In the genomic region with DNA sequence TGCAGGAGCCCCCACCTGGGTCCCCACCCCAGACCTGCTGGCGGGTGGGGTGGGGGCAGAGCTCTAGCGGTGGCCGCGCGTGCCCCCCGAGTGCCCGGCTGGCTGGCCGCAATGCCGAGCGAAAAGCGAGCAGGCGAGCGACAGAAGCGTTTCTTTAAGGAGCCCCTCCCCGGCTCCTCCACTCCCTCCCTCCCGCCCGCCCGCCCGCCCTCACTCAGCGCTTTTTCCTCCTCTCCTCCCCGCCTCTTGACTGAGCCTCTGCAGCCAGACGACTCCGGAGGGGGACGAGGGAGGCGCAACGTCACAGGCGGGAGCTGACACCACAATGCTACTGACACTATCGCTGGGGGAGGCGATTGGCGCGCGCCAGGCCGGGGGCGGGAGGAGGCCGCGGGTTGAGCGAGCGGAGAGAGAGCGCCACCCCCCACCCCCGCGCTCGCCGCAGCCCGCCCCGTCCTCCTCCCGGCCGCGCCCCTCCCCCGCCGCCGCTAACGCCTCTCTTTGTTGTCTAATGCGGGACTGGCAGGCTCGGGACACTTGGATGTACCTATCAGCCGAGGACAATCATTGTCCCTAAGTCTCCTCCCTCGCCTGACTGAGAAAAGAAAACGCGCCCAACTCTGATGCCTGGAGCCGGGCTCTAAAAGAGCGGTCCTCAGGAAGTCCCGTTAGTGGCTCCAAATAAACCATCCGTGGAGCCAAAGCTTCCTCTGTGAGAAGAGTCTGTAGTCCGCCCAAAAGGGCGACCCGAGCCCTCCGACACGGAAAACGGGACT, we compare ENCODE assay signal across 1 cellular context.
TF ChIP-seq lines count a peak whose summit lies in the region.

Gene MEX3B, minus strand, starts transcription at position 127 of the 776 bp plus-strand sequence. CDS start 313 bp downstream, outside the sequence.

TF ChIP-seq in HepG2, 621 proteins besides CTCF, POLR2A, EP300 and RAD21 (continued from another document):
- no peak for TF ChIP-seq ZNF687 (CRISPR knock-in tag; IDR thresholded peaks at IDR 0.05)
- no peak for TF ChIP-seq ZMAT3 (CRISPR knock-in tag; conservative IDR thresholded peaks at IDR 0.05)
- TF ChIP-seq, protein P1, sequence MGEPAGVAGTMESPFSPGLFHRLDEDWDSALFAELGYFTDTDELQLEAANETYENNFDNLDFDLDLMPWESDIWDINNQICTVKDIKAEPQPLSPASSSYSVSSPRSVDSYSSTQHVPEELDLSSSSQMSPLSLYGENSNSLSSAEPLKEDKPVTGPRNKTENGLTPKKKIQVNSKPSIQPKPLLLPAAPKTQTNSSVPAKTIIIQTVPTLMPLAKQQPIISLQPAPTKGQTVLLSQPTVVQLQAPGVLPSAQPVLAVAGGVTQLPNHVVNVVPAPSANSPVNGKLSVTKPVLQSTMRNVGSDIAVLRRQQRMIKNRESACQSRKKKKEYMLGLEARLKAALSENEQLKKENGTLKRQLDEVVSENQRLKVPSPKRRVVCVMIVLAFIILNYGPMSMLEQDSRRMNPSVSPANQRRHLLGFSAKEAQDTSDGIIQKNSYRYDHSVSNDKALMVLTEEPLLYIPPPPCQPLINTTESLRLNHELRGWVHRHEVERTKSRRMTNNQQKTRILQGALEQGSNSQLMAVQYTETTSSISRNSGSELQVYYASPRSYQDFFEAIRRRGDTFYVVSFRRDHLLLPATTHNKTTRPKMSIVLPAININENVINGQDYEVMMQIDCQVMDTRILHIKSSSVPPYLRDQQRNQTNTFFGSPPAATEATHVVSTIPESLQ (CRISPR knock-in tag; conservative IDR thresholded peaks at IDR 0.05), result no peak
- peak; percentile 6 for TF ChIP-seq HNRNPLL (IDR thresholded peaks at IDR 0.05; ENCODE audit: low read depth, low read length, poor library complexity, severe bottlenecking)
- no peak for TF ChIP-seq TEAD3 (CRISPR knock-in tag; optimal IDR thresholded peaks at IDR 0.05; ENCODE audit: borderline replicate concordance)
- no peak for TF ChIP-seq ZNF761 (CRISPR knock-in tag; conservative IDR thresholded peaks at IDR 0.05)
- TF ChIP-seq ZNF569 (CRISPR knock-in tag; IDR thresholded peaks at IDR 0.05; ENCODE audit: borderline replicate concordance), result no peak
- no peak for TF ChIP-seq ZNF337 (CRISPR knock-in tag; IDR thresholded peaks at IDR 0.05; ENCODE audit: borderline replicate concordance, low read depth)
- no peak for TF ChIP-seq ZC3H4 (CRISPR knock-in tag; IDR thresholded peaks at IDR 0.05; ENCODE audit: borderline replicate concordance)
- TF ChIP-seq ZNF335 (CRISPR knock-in tag; IDR thresholded peaks at IDR 0.05), result no peak
- TF ChIP-seq SALL1 (CRISPR knock-in tag; IDR thresholded peaks at IDR 0.05), result no peak
- no peak for TF ChIP-seq TBX3 (IDR thresholded peaks at IDR 0.05; ENCODE audit: borderline replicate concordance)
- no peak for TF ChIP-seq FOXP1 (IDR thresholded peaks at IDR 0.05)
- TF ChIP-seq FOXP1 (CRISPR knock-in tag; IDR thresholded peaks at IDR 0.05), result no peak
- no peak for TF ChIP-seq NFKB2 (CRISPR knock-in tag; IDR thresholded peaks at IDR 0.05; ENCODE audit: borderline replicate concordance)
- TF ChIP-seq FOSL1 (CRISPR knock-in tag; IDR thresholded peaks at IDR 0.05; ENCODE audit: borderline replicate concordance), result no peak
- no peak for TF ChIP-seq GLI4 (CRISPR knock-in tag; IDR thresholded peaks at IDR 0.05; ENCODE audit: borderline replicate concordance)
- TF ChIP-seq TRAFD1 (CRISPR knock-in tag; IDR thresholded peaks at IDR 0.05; ENCODE audit: borderline replicate concordance), result no peak
- no peak for TF ChIP-seq HCFC1 (IDR thresholded peaks at IDR 0.05; ENCODE audit: low read depth, low read length)
- TF ChIP-seq PHB2 (IDR thresholded peaks at IDR 0.05; ENCODE audit: partially characterized antibody), result no peak
- TF ChIP-seq, protein P2, sequence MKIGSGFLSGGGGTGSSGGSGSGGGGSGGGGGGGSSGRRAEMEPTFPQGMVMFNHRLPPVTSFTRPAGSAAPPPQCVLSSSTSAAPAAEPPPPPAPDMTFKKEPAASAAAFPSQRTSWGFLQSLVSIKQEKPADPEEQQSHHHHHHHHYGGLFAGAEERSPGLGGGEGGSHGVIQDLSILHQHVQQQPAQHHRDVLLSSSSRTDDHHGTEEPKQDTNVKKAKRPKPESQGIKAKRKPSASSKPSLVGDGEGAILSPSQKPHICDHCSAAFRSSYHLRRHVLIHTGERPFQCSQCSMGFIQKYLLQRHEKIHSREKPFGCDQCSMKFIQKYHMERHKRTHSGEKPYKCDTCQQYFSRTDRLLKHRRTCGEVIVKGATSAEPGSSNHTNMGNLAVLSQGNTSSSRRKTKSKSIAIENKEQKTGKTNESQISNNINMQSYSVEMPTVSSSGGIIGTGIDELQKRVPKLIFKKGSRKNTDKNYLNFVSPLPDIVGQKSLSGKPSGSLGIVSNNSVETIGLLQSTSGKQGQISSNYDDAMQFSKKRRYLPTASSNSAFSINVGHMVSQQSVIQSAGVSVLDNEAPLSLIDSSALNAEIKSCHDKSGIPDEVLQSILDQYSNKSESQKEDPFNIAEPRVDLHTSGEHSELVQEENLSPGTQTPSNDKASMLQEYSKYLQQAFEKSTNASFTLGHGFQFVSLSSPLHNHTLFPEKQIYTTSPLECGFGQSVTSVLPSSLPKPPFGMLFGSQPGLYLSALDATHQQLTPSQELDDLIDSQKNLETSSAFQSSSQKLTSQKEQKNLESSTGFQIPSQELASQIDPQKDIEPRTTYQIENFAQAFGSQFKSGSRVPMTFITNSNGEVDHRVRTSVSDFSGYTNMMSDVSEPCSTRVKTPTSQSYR (CRISPR knock-in tag; IDR thresholded peaks at IDR 0.05; ENCODE audit: borderline replicate concordance), result peak; percentile 74
- no peak for TF ChIP-seq BATF2 (CRISPR knock-in tag; IDR thresholded peaks at IDR 0.05)
- TF ChIP-seq MBD4 (IDR thresholded peaks at IDR 0.05; ENCODE audit: borderline replicate concordance, low read length), result no peak
- no peak for TF ChIP-seq SMARCC2 (IDR thresholded peaks at IDR 0.05)
- TF ChIP-seq E2F1 (CRISPR knock-in tag; IDR thresholded peaks at IDR 0.05), result no peak
- TF ChIP-seq, protein P3, sequence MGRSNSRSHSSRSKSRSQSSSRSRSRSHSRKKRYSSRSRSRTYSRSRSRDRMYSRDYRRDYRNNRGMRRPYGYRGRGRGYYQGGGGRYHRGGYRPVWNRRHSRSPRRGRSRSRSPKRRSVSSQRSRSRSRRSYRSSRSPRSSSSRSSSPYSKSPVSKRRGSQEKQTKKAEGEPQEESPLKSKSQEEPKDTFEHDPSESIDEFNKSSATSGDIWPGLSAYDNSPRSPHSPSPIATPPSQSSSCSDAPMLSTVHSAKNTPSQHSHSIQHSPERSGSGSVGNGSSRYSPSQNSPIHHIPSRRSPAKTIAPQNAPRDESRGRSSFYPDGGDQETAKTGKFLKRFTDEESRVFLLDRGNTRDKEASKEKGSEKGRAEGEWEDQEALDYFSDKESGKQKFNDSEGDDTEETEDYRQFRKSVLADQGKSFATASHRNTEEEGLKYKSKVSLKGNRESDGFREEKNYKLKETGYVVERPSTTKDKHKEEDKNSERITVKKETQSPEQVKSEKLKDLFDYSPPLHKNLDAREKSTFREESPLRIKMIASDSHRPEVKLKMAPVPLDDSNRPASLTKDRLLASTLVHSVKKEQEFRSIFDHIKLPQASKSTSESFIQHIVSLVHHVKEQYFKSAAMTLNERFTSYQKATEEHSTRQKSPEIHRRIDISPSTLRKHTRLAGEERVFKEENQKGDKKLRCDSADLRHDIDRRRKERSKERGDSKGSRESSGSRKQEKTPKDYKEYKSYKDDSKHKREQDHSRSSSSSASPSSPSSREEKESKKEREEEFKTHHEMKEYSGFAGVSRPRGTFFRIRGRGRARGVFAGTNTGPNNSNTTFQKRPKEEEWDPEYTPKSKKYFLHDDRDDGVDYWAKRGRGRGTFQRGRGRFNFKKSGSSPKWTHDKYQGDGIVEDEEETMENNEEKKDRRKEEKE (IDR thresholded peaks at IDR 0.05), result no peak
- TF ChIP-seq DMAP1 (CRISPR knock-in tag; IDR thresholded peaks at IDR 0.05), result 0 out of 2 replicates have a peak, but pooled peaks have one; percentile 11
- TF ChIP-seq, protein P4, sequence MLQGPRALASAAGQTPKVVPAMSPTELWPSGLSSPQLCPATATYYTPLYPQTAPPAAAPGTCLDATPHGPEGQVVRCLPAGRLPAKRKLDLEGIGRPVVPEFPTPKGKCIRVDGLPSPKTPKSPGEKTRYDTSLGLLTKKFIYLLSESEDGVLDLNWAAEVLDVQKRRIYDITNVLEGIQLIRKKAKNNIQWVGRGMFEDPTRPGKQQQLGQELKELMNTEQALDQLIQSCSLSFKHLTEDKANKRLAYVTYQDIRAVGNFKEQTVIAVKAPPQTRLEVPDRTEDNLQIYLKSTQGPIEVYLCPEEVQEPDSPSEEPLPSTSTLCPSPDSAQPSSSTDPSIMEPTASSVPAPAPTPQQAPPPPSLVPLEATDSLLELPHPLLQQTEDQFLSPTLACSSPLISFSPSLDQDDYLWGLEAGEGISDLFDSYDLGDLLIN (CRISPR knock-in tag; IDR thresholded peaks at IDR 0.05; ENCODE audit: borderline replicate concordance), result no peak
- TF ChIP-seq ZNF460 (CRISPR knock-in tag; IDR thresholded peaks at IDR 0.05; ENCODE audit: borderline replicate concordance), result no peak
- TF ChIP-seq GZF1 (CRISPR knock-in tag; IDR thresholded peaks at IDR 0.05), result no peak
- no peak for TF ChIP-seq ZFAT (CRISPR knock-in tag; conservative IDR thresholded peaks at IDR 0.05)
- no peak for TF ChIP-seq TEAD2 (CRISPR knock-in tag; IDR thresholded peaks at IDR 0.05)
